Comparison of ENCODE assay signal across 8 cellular contexts in the genomic region with DNA sequence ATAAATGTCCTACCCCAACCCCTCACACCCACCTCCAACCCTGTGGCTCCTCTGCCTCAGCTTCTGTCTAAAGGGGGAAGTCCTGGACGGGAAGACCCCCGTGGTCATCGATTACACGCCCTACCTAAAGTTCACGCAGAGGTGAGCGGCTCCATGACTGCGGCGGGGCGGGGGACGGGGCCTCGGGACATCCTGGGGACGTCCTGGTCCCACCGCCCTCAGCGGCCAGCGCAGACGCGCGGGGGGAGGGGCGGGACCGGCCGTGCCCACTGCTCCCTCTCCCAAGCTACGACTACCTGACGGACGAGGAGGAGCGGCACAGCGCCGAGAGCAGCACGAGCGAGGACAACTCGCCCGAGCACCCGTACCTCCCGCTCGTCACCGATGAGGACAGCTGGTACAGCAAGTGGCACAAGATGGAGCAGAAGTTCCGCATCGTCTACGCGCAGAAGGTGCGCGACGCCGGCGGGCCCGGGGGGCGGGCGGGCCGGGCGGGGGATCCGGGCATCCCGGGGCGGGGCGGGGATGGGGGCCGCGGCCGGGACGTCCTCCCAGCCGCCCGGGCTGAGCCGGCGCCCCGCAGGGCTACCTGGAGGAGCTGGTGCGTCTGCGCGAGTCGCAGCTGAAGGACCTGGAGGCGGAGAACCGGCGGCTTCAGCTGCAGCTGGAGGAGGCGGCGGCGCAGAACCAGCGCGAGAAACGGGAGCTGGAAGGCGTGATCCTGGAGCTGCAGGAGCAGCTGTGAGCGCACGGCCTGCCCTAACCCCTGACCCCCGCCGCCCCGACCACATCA. TPM values are rescaled to one million over a fixed set of nuclear protein-coding genes. Genes with fewer than 3 reads are reported as not detected.
A peak's percentile ranks its signal among the peaks of the same experiment; 100 is the strongest.
DNase-seq lines count a peak whose midpoint lies in the region; ATAC-seq and TF ChIP-seq lines count a peak whose summit lies in the region.

No MANE protein-coding gene starts in this region.

- peaks cover 32% of the 10 kb centered on the region for H3K27me3 ChIP-seq in GM23338 (ENCODE audit: insufficient read depth)

- peak overlapping the region; percentile 58 for H3K4me3 ChIP-seq in GM23338

- ATAC-seq in GM23338: peak; percentile 35
- ATAC-seq in HG02852 (IDR thresholded peaks at IDR 0.05; ENCODE audit: unreplicated experiment): no peak
- ATAC-seq in HG02938 (IDR thresholded peaks at IDR 0.05; ENCODE audit: unreplicated experiment): no peak

- 0 out of 2 replicates have a peak, but pooled peaks cover 3% of the 10 kb centered on the region for H4K20me1 ChIP-seq in GM23338 (replicated peaks; ENCODE audit: insufficient read depth)

- peaks cover 47% of the 10 kb centered on the region for H3K4me1 Mint-ChIP-seq in GM23338
- peaks cover 9% of the 10 kb centered on the region for H3K4me1 Mint-ChIP-seq in endothelial cell (ENCODE audit: unreplicated experiment)

- no peak overlapping the region for H3K27ac ChIP-seq in GM23338 (ENCODE audit: low read depth)

- H3K27ac Mint-ChIP-seq in GM23338 (no peak overlapping the region), endothelial cell (ENCODE audit: unreplicated experiment) (no peak overlapping the region)

- H3K4me1 ChIP-seq in GM23338 (ENCODE audit: insufficient read depth): peaks cover 6% of the 10 kb centered on the region; the same call in 1 of the 2 replicates

- no peak for TF ChIP-seq CTCF in GM23338 (conservative IDR thresholded peaks at IDR 0.05; ENCODE audit: low read depth in 2 of 2)
- no peak for TF ChIP-seq CTCF in endothelial cell (IDR thresholded peaks at IDR 0.05; ENCODE audit: unreplicated experiment)

- intact Hi-C loops in posterior cingulate gyrus (cut with DNase I): no loop called here

- H3K27me3 Mint-ChIP-seq in GM23338 (ENCODE audit: insufficient read depth, low read depth, poor library complexity) (peaks cover 46% of the 10 kb centered on the region), endothelial cell (ENCODE audit: unreplicated experiment) (peaks cover 25% of the 10 kb centered on the region)

- no peaks in the 10 kb centered on the region for H3K79me2 ChIP-seq in GM23338 (replicated peaks; ENCODE audit: insufficient read depth)

- peak overlapping the region; percentile 90 for H2AFZ ChIP-seq in GM23338

- no peaks in the 10 kb centered on the region for H3K36me3 ChIP-seq in GM23338 (ENCODE audit: insufficient read depth)

- H3K9me3 Mint-ChIP-seq in GM23338: no peaks in the 10 kb centered on the region
- H3K9me3 Mint-ChIP-seq in endothelial cell (ENCODE audit: unreplicated experiment): no peaks in the 10 kb centered on the region

- no peaks in the 10 kb centered on the region for H3K9me2 ChIP-seq in GM23338 (ENCODE audit: insufficient read depth)

- H3K4me3 Mint-ChIP-seq in GM23338 (peak overlapping the region; percentile 72), endothelial cell (ENCODE audit: unreplicated experiment) (peak overlapping the region; percentile 86)

- H3F3A ChIP-seq in GM23338 (replicated peaks; ENCODE audit: low read depth): 0 out of 2 replicates have a peak, but pooled peaks cover 4% of the 10 kb centered on the region

- peak; percentile 73 for DNase-seq in AG08396 (ENCODE audit: low spot score)
- peak; percentile 87 for DNase-seq in GM23338 (ENCODE audit: low spot score)
- peak; percentile 14 for DNase-seq in T-helper 9 cell
- peak; percentile 54 for DNase-seq in endothelial cell (ENCODE audit: low spot score)
- peak in 7 of 10 donors; percentile 52 to 94 (median 65) for DNase-seq in posterior cingulate gyrus
- DNase-seq in NOMO-1 (lab: John Stamatoyannopoulos, UW; ENCODE audit: unreplicated experiment in 2 of 2): no peak

- peaks cover 10% of the 10 kb centered on the region for H3K36me3 Mint-ChIP-seq in GM23338 (ENCODE audit: low read depth)
- peaks cover 12% of the 10 kb centered on the region for H3K36me3 Mint-ChIP-seq in endothelial cell (ENCODE audit: low read depth, unreplicated experiment)

- peak overlapping the region; percentile 97 for H3K4me2 ChIP-seq in GM23338

TF ChIP-seq in GM23338, 12 proteins besides CTCF, POLR2A, EP300 and RAD21:
- TF ChIP-seq POLR2AphosphoS5 (IDR thresholded peaks at IDR 0.05; ENCODE audit: low read depth) (peak; percentile 14; the same call in 1 of the 2 replicates), ZNF114 (CRISPR knock-in tag; IDR thresholded peaks at IDR 0.05) (no peak)
TF ChIP-seq in GM23338: peak in this region for 1.

RNA-seq across cellular contexts. Expression of a gene that starts 6.7 kb away (rescaled TPM):
- total RNA-seq in GM23338 (2014; rRNA removed; shearing (Covaris generic)): 4.0 and 5.5 TPM in 2 replicates
- 3.7 and 6.3 TPM in 2 replicates for polyA plus RNA-seq in GM23338 (2016; fragmentation: Nextera tagmentation; extraction: Ambion mirVana)
- 0.82 TPM for total RNA-seq in endothelial cell (ENCODE audit: unreplicated experiment)

RNA-seq across cellular contexts. Expression of a gene that starts 9.6 kb away (rescaled TPM):
- total RNA-seq in GM23338 (2014; rRNA removed; shearing (Covaris generic)): 157 and 184 TPM in 2 replicates
- 202 and 215 TPM in 2 replicates for polyA plus RNA-seq in GM23338 (2016; fragmentation: Nextera tagmentation; extraction: Ambion mirVana)
- total RNA-seq in endothelial cell (ENCODE audit: unreplicated experiment): 124 TPM

RNA-seq across cellular contexts. Expression of a gene that starts 30.0 kb away (rescaled TPM):
- 193 and 216 TPM in 2 replicates for total RNA-seq in GM23338 (2014; rRNA removed; shearing (Covaris generic))
- polyA plus RNA-seq in GM23338 (2016; fragmentation: Nextera tagmentation; extraction: Ambion mirVana): 101 and 122 TPM in 2 replicates
- 904 TPM for total RNA-seq in endothelial cell (ENCODE audit: unreplicated experiment)

RNA-seq across cellular contexts. Expression of a gene that starts 47.1 kb away (rescaled TPM):
- not detected in 2 replicates for total RNA-seq in GM23338 (2014; rRNA removed; shearing (Covaris generic))
- not detected in 2 replicates for polyA plus RNA-seq in GM23338 (2016; fragmentation: Nextera tagmentation; extraction: Ambion mirVana)
- total RNA-seq in endothelial cell (ENCODE audit: unreplicated experiment): not detected

RNA-seq across cellular contexts. Expression of a gene that starts 48.6 kb away (rescaled TPM):
- total RNA-seq in GM23338 (2014; rRNA removed; shearing (Covaris generic)): 26.6 and 35.4 TPM in 2 replicates
- polyA plus RNA-seq in GM23338 (2016; fragmentation: Nextera tagmentation; extraction: Ambion mirVana): 3.9 and 4.1 TPM in 2 replicates
- total RNA-seq in endothelial cell (ENCODE audit: unreplicated experiment): 53.7 TPM

Comparison
In these comparisons a context has a peak if more than half of its experiments do, and no peak if none do; other contexts are left out.
1. DNase-seq: peak in AG08396 (single experiment), GM23338 (single experiment), T-helper 9 cell (single experiment), endothelial cell (single experiment) and posterior cingulate gyrus (7 of 10); none in NOMO-1 (0 of 2).